8 cellular contexts compared by ENCODE assay signal in the genomic region with DNA sequence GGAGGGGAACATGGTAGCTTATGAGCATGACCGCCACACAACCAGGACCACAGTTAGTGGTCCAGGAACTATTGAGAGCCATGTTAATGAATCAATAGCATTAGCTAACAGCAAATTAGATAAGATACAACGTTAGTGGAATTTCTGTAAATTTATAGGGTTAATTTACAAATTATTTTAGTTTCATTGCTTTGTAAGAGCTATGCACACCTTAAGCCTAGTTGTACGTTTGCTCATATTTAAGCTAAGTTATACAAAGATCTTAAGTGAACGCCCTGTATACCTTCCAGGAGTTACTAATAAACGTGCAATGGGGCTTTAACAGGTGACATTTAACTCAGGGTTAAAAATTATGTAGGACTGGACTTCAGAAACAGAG. TPM values are rescaled to one million over a fixed set of nuclear protein-coding genes. Genes with fewer than 3 reads are reported as not detected.
DNase-seq lines count a peak whose midpoint lies in the region; ATAC-seq, FAIRE-seq and TF ChIP-seq lines count a peak whose summit lies in the region.

No MANE protein-coding gene starts in this region.

- H3K27ac ChIP-seq in SK-N-SH (ENCODE audit: low read depth in 2 of 2, low read length in 1 of 2) (peak overlapping the region; percentile 56 to 59; a peak in 2 of 4 replicates), iPS-18a (ENCODE audit: low read length) (peak overlapping the region; percentile 78), stomach (peak overlapping the region; percentile 85 to 91 (median 88))

- peak overlapping the region; percentile 78 for H3K4me2 ChIP-seq in SK-N-SH

- H3K36me3 Mint-ChIP-seq in activated CD8-positive, alpha-beta T cell treated with anti-CD3 and anti-CD28 coated beads, Interleukin-2, amount 10 ng/mL, durations not matched to agents 7 days and 5 days (ENCODE audit: low read depth) = peaks cover 23% of the 10 kb centered on the region

- peak overlapping the region; percentile 93 for H2AFZ ChIP-seq in SK-N-SH (ENCODE audit: low read depth)

- TF ChIP-seq EP300 in SK-N-SH (IDR thresholded peaks at IDR 0.05; ENCODE audit: borderline replicate concordance in 1 of 2, low read depth in 1 of 2, low read length in 1 of 2) (no peak), stomach (IDR thresholded peaks at IDR 0.05) (no peak)

- intact Hi-C loops in stomach (cut with DNase I; ENCODE audit: low total_unique reads) = no loop called here

- TF ChIP-seq POLR2A in stomach (IDR thresholded peaks at IDR 0.05) (no peak), GM12891 (IDR thresholded peaks at IDR 0.05; ENCODE audit: low read depth, low read length) (no peak)

- TF ChIP-seq CTCF in SK-N-SH (IDR thresholded peaks at IDR 0.05) (no peak), stomach (IDR thresholded peaks at IDR 0.05) (no peak)

- H3K9ac ChIP-seq in SK-N-SH = peak overlapping the region; percentile 94
- peak overlapping the region; percentile 97 for H3K9ac ChIP-seq in iPS-18a (ENCODE audit: low read length)

- H3K27ac Mint-ChIP-seq in activated CD8-positive, alpha-beta T cell treated with anti-CD3 and anti-CD28 coated beads, Interleukin-2, amount 10 ng/mL, durations not matched to agents 7 days and 5 days = peak overlapping the region; percentile 96

- H3K4me1 ChIP-seq in SK-N-SH (ENCODE audit: control insufficient read depth in 1 of 2, insufficient read depth in 2 of 2, low read depth in 1 of 2, low read length in 1 of 2) (peaks cover 6 to 7% of the 10 kb centered on the region in 2 experiments; a peak in 3 of 4 replicates), iPS-18a (ENCODE audit: control insufficient read depth, low read depth, low read length) (peaks cover 6% of the 10 kb centered on the region), stomach (peaks cover 14 to 18% (median 18%) of the 10 kb centered on the region in 4 donors)

- no peak for FAIRE-seq in GM12891 (lab: Jason Lieb, UNC)

- no peaks in the 10 kb centered on the region for H4K20me1 ChIP-seq in SK-N-SH (ENCODE audit: insufficient read depth)

- no peaks in the 10 kb centered on the region for H3F3A ChIP-seq in SK-N-SH (replicated peaks; ENCODE audit: insufficient read depth)

- no peaks in the 10 kb centered on the region for H3K27me3 ChIP-seq in SK-N-SH (ENCODE audit: insufficient read depth)
- no peaks in the 10 kb centered on the region for H3K27me3 ChIP-seq in iPS-18a (ENCODE audit: control insufficient read depth, insufficient read depth, low read length)
- no peaks in the 10 kb centered on the region for H3K27me3 ChIP-seq in stomach

- peak overlapping the region; percentile 81 to 90 for H3K4me3 ChIP-seq in SK-N-SH (ENCODE audit: low read depth in 2 of 2, low read length in 1 of 2)
- peak overlapping the region; percentile 96 for H3K4me3 ChIP-seq in iPS-18a (ENCODE audit: low read length)
- peak overlapping the region; percentile 88 to 99 (median 96) for H3K4me3 ChIP-seq in stomach

- no peak for ATAC-seq in SK-N-SH treated with all-trans-retinoic acid at 6 μM for 48 hours
- no peak for ATAC-seq in activated CD8-positive, alpha-beta T cell treated with anti-CD3 and anti-CD28 coated beads, Interleukin-2, amount 10 ng/mL, durations not matched to agents 7 days and 5 days

- peaks cover 40% of the 10 kb centered on the region for H3K79me2 ChIP-seq in SK-N-SH (ENCODE audit: insufficient read depth)

- H3K4me1 Mint-ChIP-seq in activated CD8-positive, alpha-beta T cell treated with anti-CD3 and anti-CD28 coated beads, Interleukin-2, amount 10 ng/mL, durations not matched to agents 7 days and 5 days (ENCODE audit: low read depth) = peaks cover 13% of the 10 kb centered on the region

- DNase-seq in SK-N-SH (no peak), stomach (no peak), C1 segment of cervical spinal cord (lab: John Stamatoyannopoulos, UW) (no peak), nucleus accumbens (lab: John Stamatoyannopoulos, UW) (no peak), GM12891 (ENCODE audit: insufficient read length, low spot score) (no peak)
- no peak for DNase-seq in activated CD8-positive, alpha-beta T cell treated with anti-CD3 and anti-CD28 coated beads, Interleukin-2, amount 10 ng/mL, durations not matched to agents 7 days and 5 days

- 19% methylated on average over 5 of the region's 5 CpGs for WGBS in SK-N-SH (ENCODE audit: low lambda C conversion rate)
- WGBS in stomach, 5 donors = 6 to 13% (median 11%) methylated on average over 5 of the region's 5 CpGs

- no peaks in the 10 kb centered on the region for H3K9me2 ChIP-seq in SK-N-SH

- no peak for TF ChIP-seq RAD21 in SK-N-SH (IDR thresholded peaks at IDR 0.05; ENCODE audit: low read length)

- peak overlapping the region; percentile 91 for H3K4me3 Mint-ChIP-seq in activated CD8-positive, alpha-beta T cell treated with anti-CD3 and anti-CD28 coated beads, Interleukin-2, amount 10 ng/mL, durations not matched to agents 7 days and 5 days

- POLR2A ChIA-PET in SK-N-SH (lab: Yijun Ruan, JAX) = interaction anchor here (0.8 to 1.3 kb wide), 4 partner anchors 10 to 555 kb away, joined by 3 to 4 read pairs (median 3); partner anchors contain the start of gene FBXO2
- POLR2A ChIA-PET in activated CD8-positive, alpha-beta T cell treated with anti-CD3 and anti-CD28 coated beads, Interleukin-2, amount 10 ng/mL, durations not matched to agents 7 days and 5 days (lab: Charles Lee) = interaction anchor here (1.0 to 2.2 kb wide), 10 partner anchors 9 to 181 kb away, joined by 3 to 10 read pairs (median 3); partner anchors contain the start of genes SRM, TARDBP and UBIAD1

- peaks cover 3 to 38% of the 10 kb centered on the region in 2 experiments for H3K36me3 ChIP-seq in SK-N-SH (replicated peaks in 1 of 2; ENCODE audit: control insufficient read depth in 1 of 2, insufficient read depth in 2 of 2, low read length in 1 of 2)
- H3K36me3 ChIP-seq in iPS-18a (ENCODE audit: control insufficient read depth, low read depth, low read length) = peaks cover 37% of the 10 kb centered on the region
- H3K36me3 ChIP-seq in stomach = peaks cover 29 to 39% (median 37%) of the 10 kb centered on the region in 4 donors

- CTCF ChIA-PET in SK-N-SH (lab: Yijun Ruan, JAX) = interaction anchor here (1.0 to 2.9 kb wide), 6 partner anchors 9 to 61 kb away, joined by 3 to 20 read pairs (median 4); no protein-coding TSS in a partner anchor
- CTCF ChIA-PET in activated CD8-positive, alpha-beta T cell treated with anti-CD3 and anti-CD28 coated beads, Interleukin-2, amount 10 ng/mL, durations not matched to agents 7 days and 5 days (lab: Charles Lee) = interaction anchor here (1.1 to 9.3 kb wide), 4 partner anchors 9 to 62 kb away, joined by 5 to 94 read pairs (median 18); partner anchors contain the start of gene SRM

- no peaks in the 10 kb centered on the region for H3K9me3 Mint-ChIP-seq in activated CD8-positive, alpha-beta T cell treated with anti-CD3 and anti-CD28 coated beads, Interleukin-2, amount 10 ng/mL, durations not matched to agents 7 days and 5 days (ENCODE audit: insufficient read depth)

- no peaks in the 10 kb centered on the region for H3K27me3 Mint-ChIP-seq in activated CD8-positive, alpha-beta T cell treated with anti-CD3 and anti-CD28 coated beads, Interleukin-2, amount 10 ng/mL, durations not matched to agents 7 days and 5 days (ENCODE audit: low read depth)

- H3K9me3 ChIP-seq in SK-N-SH (no peaks in the 10 kb centered on the region), iPS-18a (ENCODE audit: control insufficient read depth, low read depth, low read length) (no peaks in the 10 kb centered on the region), stomach (no peaks in the 10 kb centered on the region)

TF ChIP-seq in SK-N-SH treated with all-trans-retinoic acid at 6 μM for 48 hours, 23 proteins besides CTCF, POLR2A, EP300 and RAD21:
- no peak for TF ChIP-seq ZNF8 (CRISPR knock-in tag; IDR thresholded peaks at IDR 0.05)
- TF ChIP-seq SNAI2 (CRISPR knock-in tag; IDR thresholded peaks at IDR 0.05) = no peak
- TF ChIP-seq CSDC2 (CRISPR knock-in tag; IDR thresholded peaks at IDR 0.05) = no peak

TF ChIP-seq in GM12891, 5 proteins besides CTCF, POLR2A, EP300 and RAD21:
- no peak for TF ChIP-seq PAX5 (IDR thresholded peaks at IDR 0.05; ENCODE audit: insufficient read depth, low read length, severe bottlenecking)

RNA-seq across cellular contexts. Expression of gene EXOSC10, which starts 0.7 kb away (rescaled TPM):
- polyA plus RNA-seq in SK-N-SH (2012; rRNA removed) = 62.5 and 79.8 TPM in 2 replicates
- polyA plus RNA-seq in SK-N-SH (2012; cell fraction: cytosol; rRNA removed) = 38.4 and 42.5 TPM in 2 replicates
- polyA plus RNA-seq in SK-N-SH (2012; cell fraction: nucleus; rRNA removed) = 151 and 225 TPM in 2 replicates
- 10 to 100 TPM; 86.1 to 89.8 TPM for total RNA-seq in activated CD8-positive, alpha-beta T cell treated with anti-CD3 and anti-CD28 coated beads, Interleukin-2, amount 10 ng/mL, durations not matched to agents 7 days and 5 days
- total RNA-seq in stomach = 100 to 1,000 TPM in 1 of 5 donors, 10 to 100 TPM in 4; 15.1 to 118 (median 38.3) TPM
- 10 to 100 TPM; 21.6 to 43.2 (median 23.2) TPM for polyA plus RNA-seq in stomach
- polyA plus RNA-seq in GM12891 (2012; ENCODE audit: low read depth, missing spikeins) = 39.0 TPM

RNA-seq across cellular contexts. Expression of gene SRM, which starts 39.1 kb away (rescaled TPM):
- 60.9 and 105 TPM in 2 replicates for polyA plus RNA-seq in SK-N-SH (2012; rRNA removed)
- polyA plus RNA-seq in SK-N-SH (2012; cell fraction: cytosol; rRNA removed) = 82.2 and 124 TPM in 2 replicates
- 61.2 and 80.1 TPM in 2 replicates for polyA plus RNA-seq in SK-N-SH (2012; cell fraction: nucleus; rRNA removed)
- 100 to 1,000 TPM; 146 to 154 TPM for total RNA-seq in activated CD8-positive, alpha-beta T cell treated with anti-CD3 and anti-CD28 coated beads, Interleukin-2, amount 10 ng/mL, durations not matched to agents 7 days and 5 days
- 100 to 1,000 TPM in 1 of 5 donors, 10 to 100 TPM in 3, 1 to 10 TPM in 1; 9.0 to 108 (median 34.4) TPM for total RNA-seq in stomach
- polyA plus RNA-seq in stomach = 100 to 1,000 TPM in 1 of 3 donors, 10 to 100 TPM in 2; 78.5 to 149 (median 91.8) TPM
- 133 TPM for polyA plus RNA-seq in GM12891 (2012; ENCODE audit: low read depth, missing spikeins)

RNA-seq across cellular contexts. Expression of gene MASP2, which starts 51.9 kb away (rescaled TPM):
- polyA plus RNA-seq in SK-N-SH (2012; rRNA removed) = not detected in 2 replicates
- polyA plus RNA-seq in SK-N-SH (2012; cell fraction: cytosol; rRNA removed) = not detected in 2 replicates
- 0.05 and 0.21 TPM in 2 replicates for polyA plus RNA-seq in SK-N-SH (2012; cell fraction: nucleus; rRNA removed)
- total RNA-seq in activated CD8-positive, alpha-beta T cell treated with anti-CD3 and anti-CD28 coated beads, Interleukin-2, amount 10 ng/mL, durations not matched to agents 7 days and 5 days = under 1 TPM in 1 of 2 experiments, not detected in 1; 0.21 TPM
- total RNA-seq in stomach = not detected
- not detected for polyA plus RNA-seq in stomach
- 3.0 TPM for polyA plus RNA-seq in GM12891 (2012; ENCODE audit: low read depth, missing spikeins)
